23 cellular contexts compared by ENCODE assay signal in the genomic region with DNA sequence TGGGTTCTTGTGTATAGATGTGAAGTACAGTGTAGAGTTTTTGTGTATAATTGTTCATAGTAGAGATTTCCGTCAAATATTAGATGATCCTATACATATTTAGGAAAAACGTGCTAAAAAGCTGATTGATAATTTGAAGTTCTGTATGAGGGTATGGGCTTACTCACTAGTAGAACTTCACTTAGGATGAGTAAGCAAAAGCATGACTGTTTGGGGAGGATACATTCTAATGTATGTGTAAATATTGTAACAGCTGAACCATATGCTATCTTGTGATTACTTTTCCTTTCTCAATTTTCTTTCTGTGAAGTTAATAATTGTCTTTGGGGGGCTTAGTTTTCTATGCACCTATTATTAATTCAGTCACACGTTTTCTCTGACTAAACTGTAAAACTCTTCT. TPM values are rescaled to one million over a fixed set of nuclear protein-coding genes. Genes with fewer than 3 reads are reported as not detected.
"Had no signal": no experiment of that assay in that cellular context is flagged by ENCODE, and none has a peak within 500 bp of the region (broad histone marks: within the 10 kb centered on the region; RNA-seq: fewer than 3 reads in every experiment).

No MANE protein-coding gene starts in this region.

- H3K4me3 ChIP-seq: adrenal gland, SJSA1 had no signal

- ATAC-seq: activated CD8-positive, alpha-beta T cell treated with anti-CD3 and anti-CD28 coated beads, Interleukin-2, amount 10 ng/mL, durations not matched to agents 7 days and 5 days; Panc1; WTC11 had no signal

- H3K4me1 ChIP-seq: adrenal gland, SJSA1 had no signal

- H3K9me3 ChIP-seq: adrenal gland, SJSA1 had no signal

- H3K27ac ChIP-seq: adrenal gland, RWPE1, SJSA1 had no signal

- DNase-seq: activated CD4-positive, alpha-beta T cell treated with anti-CD3 and anti-CD28 coated beads for 48 hours; activated CD4-positive, alpha-beta T cell treated with anti-CD3 and anti-CD28 coated beads, Interleukin-2, amount 50 U/mL, for 4 hours; activated CD4-positive, CD25-positive, alpha-beta regulatory T cell treated with anti-CD3 and anti-CD28 coated beads, Interleukin-2, amount 50 U/mL, for 72 hours; activated CD8-positive, alpha-beta memory T cell treated with anti-CD3 and anti-CD28 coated beads, Interleukin-2, amount 50 U/mL, for 48 hours; activated CD8-positive, alpha-beta T cell treated with anti-CD3 and anti-CD28 coated beads, Interleukin-2, amount 10 ng/mL, durations not matched to agents 7 days and 5 days; activated naive CD4-positive, alpha-beta T cell treated with anti-CD3 and anti-CD28 coated beads, Interleukin-2, amount 50 U/mL, for 16 hours; activated naive CD8-positive, alpha-beta T cell treated with anti-CD3 and anti-CD28 coated beads, Interleukin-2, amount 10 ng/mL, durations not matched to agents 7 days and 5 days; activated T-cell treated with anti-CD3 and anti-CD28 coated beads, Interleukin-2, amount 50 U/mL, for 1 hour; adrenal gland; anterior cingulate cortex; NCI-H1048; NCI-H146; NCI-H1930; NCI-H2107; NCI-H2171 treated with DMSO at 0.1 percent for 48 hours; NCI-H226; NCI-H526; SHP77 had no signal

- H3K36me3 ChIP-seq: adrenal gland, SJSA1 had no signal

- H3K27me3 ChIP-seq: adrenal gland had no signal

RNA-seq across cellular contexts. Expression of a gene that starts 53.2 kb away (rescaled TPM):
- total RNA-seq: activated CD8-positive, alpha-beta T cell treated with anti-CD3 and anti-CD28 coated beads, Interleukin-2, amount 10 ng/mL, durations not matched to agents 7 days and 5 days; OCI-LY7; SJSA1 had no signal
